In the genomic region with DNA sequence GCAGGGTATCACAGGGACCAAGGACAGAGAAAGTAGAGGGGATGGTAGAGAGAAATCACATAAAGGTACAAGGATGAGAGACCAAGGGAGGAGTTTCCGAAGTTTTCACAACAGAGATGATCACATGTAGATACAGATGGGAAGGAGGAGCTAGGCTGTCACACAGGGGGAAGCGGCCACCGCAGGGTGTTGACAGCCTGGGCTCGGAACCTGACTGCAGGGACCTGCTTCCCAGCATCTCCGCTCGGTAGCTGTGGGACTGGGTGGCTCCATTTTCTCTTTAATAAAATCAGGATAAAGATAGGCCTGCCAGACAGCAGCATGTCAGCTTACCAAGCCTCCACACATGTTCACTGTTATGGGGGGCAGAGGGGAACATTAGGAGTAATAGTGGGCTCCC, we compare ENCODE assay signal across 25 cellular contexts. TPM values are rescaled to one million over a fixed set of nuclear protein-coding genes. Genes with fewer than 3 reads are reported as not detected.
"Had no signal": no experiment of that assay in that cellular context is flagged by ENCODE, and none has a peak within 500 bp of the region (broad histone marks: within the 10 kb centered on the region; RNA-seq: fewer than 3 reads in every experiment).

No MANE protein-coding gene starts in this region.

- H3K36me3 ChIP-seq: gastrocnemius medialis, heart right ventricle, left ventricle myocardium inferior, lower lobe of right lung, spleen, thoracic aorta, tibial nerve, upper lobe of right lung, vagina had no signal

- H3K4me3 Mint-ChIP-seq: natural killer cell; neural crest cell; stimulated activated memory B cell treated with anti-CD40 and anti-IgM and Interleukin-4, amounts not matched to agents 10 μg/mL and 1 μg/mL and 100 μg/mL, for 72 hours had no signal

- H3K27ac ChIP-seq: gastrocnemius medialis, heart right ventricle, left ventricle myocardium inferior, lower lobe of right lung, psoas muscle, skin epidermis, spleen, thoracic aorta, tibial nerve, upper lobe of right lung, vagina had no signal

- H3K9me3 ChIP-seq: gastrocnemius medialis, heart right ventricle, left ventricle myocardium inferior, lower lobe of right lung, psoas muscle, spleen, thoracic aorta, tibial nerve, upper lobe of right lung, vagina had no signal

- H3K9me3 Mint-ChIP-seq: natural killer cell; neural crest cell; stimulated activated memory B cell treated with anti-CD40 and anti-IgM and Interleukin-4, amounts not matched to agents 10 μg/mL and 1 μg/mL and 100 μg/mL, for 72 hours had no signal

- H3K27me3 ChIP-seq: dorsolateral prefrontal cortex, upper lobe of right lung, vagina had no signal

- H3K4me1 Mint-ChIP-seq: natural killer cell; stimulated activated memory B cell treated with anti-CD40 and anti-IgM and Interleukin-4, amounts not matched to agents 10 μg/mL and 1 μg/mL and 100 μg/mL, for 72 hours had no signal

- H3K36me3 Mint-ChIP-seq: natural killer cell; stimulated activated memory B cell treated with anti-CD40 and anti-IgM and Interleukin-4, amounts not matched to agents 10 μg/mL and 1 μg/mL and 100 μg/mL, for 72 hours had no signal

- H3K4me1 ChIP-seq: gastrocnemius medialis, left ventricle myocardium inferior, lower lobe of right lung, psoas muscle, spleen, upper lobe of right lung, vagina had no signal

- DNase-seq: dorsolateral prefrontal cortex; effector CD4-positive, alpha-beta T cell; foreskin fibroblast; gastrocnemius medialis; heart right ventricle; hippocampal formation; kidney glomerular epithelial cell; left colon; left ventricle myocardium inferior; lower lobe of right lung; natural killer cell; psoas muscle; right cardiac atrium; spleen; stimulated activated CD4-positive, alpha-beta T cell treated with anti-CD3 and anti-CD28 coated beads, Interleukin-4, amount 100 ng/mL, for 4 hours; stimulated activated naive CD8-positive, alpha-beta T cell treated with anti-CD3 and anti-CD28 coated beads, Interleukin-15, Interleukin-2, amounts not matched to agents 100 U/mL and 50 U/mL, for 24 hours; upper lobe of right lung had no signal

- H3K4me3 ChIP-seq: dorsolateral prefrontal cortex, gastrocnemius medialis, heart right ventricle, left ventricle myocardium inferior, lower lobe of right lung, psoas muscle, skin epidermis, spleen, thoracic aorta, tibial nerve, upper lobe of right lung, vagina had no signal

- ATAC-seq: gastrocnemius medialis; left colon; lower lobe of right lung; natural killer cell; psoas muscle; right cardiac atrium; stimulated activated naive CD8-positive, alpha-beta T cell treated with anti-CD3 and anti-CD28 coated beads, Interleukin-15, Interleukin-2, amounts not matched to agents 100 U/mL and 50 U/mL, for 24 hours; upper lobe of right lung had no signal

- H3K27ac Mint-ChIP-seq: natural killer cell; stimulated activated memory B cell treated with anti-CD40 and anti-IgM and Interleukin-4, amounts not matched to agents 10 μg/mL and 1 μg/mL and 100 μg/mL, for 72 hours had no signal

RNA-seq across cellular contexts. Expression of a gene that starts 40.3 kb away (rescaled TPM):
- total RNA-seq: mononuclear cell, natural killer cell, osteocyte, psoas muscle, thoracic aorta had no signal
